In genomic region chr2:222375798-222376197, GRCh38 we compare ENCODE assay signal across 29 cellular contexts. TPM values are rescaled to one million over a fixed set of nuclear protein-coding genes. Genes with fewer than 3 reads are reported as not detected.
"Had no signal": no experiment of that assay in that cellular context is flagged by ENCODE, and none has a peak within 500 bp of the region (broad histone marks: within the 10 kb centered on the region; RNA-seq: fewer than 3 reads in every experiment).

No MANE protein-coding gene starts in this region.

- H3K36me3 ChIP-seq: stomach, suprapubic skin, thoracic aorta, thyroid gland, tibial artery, tibial nerve, transverse colon, upper lobe of left lung, upper lobe of right lung, uterus, vagina had no signal

- H3K4me1 ChIP-seq: stomach, suprapubic skin, testis, thyroid gland, tibial artery, tibial nerve, transverse colon, upper lobe of left lung, upper lobe of right lung, uterus, vagina had no signal

- H3K4me3 Mint-ChIP-seq: stimulated activated effector memory CD8-positive, alpha-beta T cell treated with anti-CD3 and anti-CD28 coated beads, Interleukin-12 subunit alpha, Interleukin-12 subunit beta, amount 100 ng/mL, for 72 hours; stimulated activated memory B cell treated with anti-CD40 and anti-IgM and Interleukin-4, amounts not matched to agents 10 μg/mL and 1 μg/mL and 100 μg/mL, for 72 hours; stimulated activated naive B cell treated with anti-CD40 and anti-IgM and Interleukin-4, amounts not matched to agents 10 μg/mL and 1 μg/mL and 100 μg/mL, for 72 hours; stimulated activated naive CD8-positive, alpha-beta T cell treated with anti-CD3 and anti-CD28 coated beads, Interleukin-15, amount 100 ng/mL, for 72 hours; stimulated activated naive CD8-positive, alpha-beta T cell treated with anti-CD3 and anti-CD28 coated beads, Interleukin-15, Interleukin-2, amounts not matched to agents 100 ng/mL and 50 ng/mL, for 24 hours; type B pancreatic cell had no signal

- H3K4me3 ChIP-seq: stomach, suprapubic skin, testis, thoracic aorta, thyroid gland, tibial artery, tibial nerve, transverse colon, upper lobe of left lung, upper lobe of right lung, uterus, vagina had no signal

- ATAC-seq: stimulated activated effector memory CD8-positive, alpha-beta T cell treated with anti-CD3 and anti-CD28 coated beads, Interleukin-12 subunit alpha, Interleukin-12 subunit beta, amount 100 ng/mL, for 72 hours; stimulated activated memory B cell treated with anti-CD40 and anti-IgM and Interleukin-4, amounts not matched to agents 10 μg/mL and 1 μg/mL and 100 μg/mL, for 72 hours; stimulated activated naive B cell treated with anti-CD40 and anti-IgM and Interleukin-4, amounts not matched to agents 10 μg/mL and 1 μg/mL and 100 μg/mL, for 72 hours; stimulated activated naive CD8-positive, alpha-beta T cell treated with anti-CD3 and anti-CD28 coated beads, Interleukin-15, amount 100 ng/mL, for 72 hours; stimulated activated naive CD8-positive, alpha-beta T cell treated with anti-CD3 and anti-CD28 coated beads, Interleukin-15, Interleukin-2, amounts not matched to agents 100 U/mL and 50 U/mL, for 24 hours; upper lobe of right lung had no signal

- DNase-seq: stimulated activated CD4-positive, alpha-beta T cell treated with anti-CD3 and anti-CD28 coated beads, Interleukin-2, amount 100 ng/mL, for 48 hours; stimulated activated CD4-positive, alpha-beta T cell treated with anti-CD3 and anti-CD28 coated beads, Interleukin-4, amount 100 ng/mL, for 1 hour; stimulated activated CD4-positive, alpha-beta T cell treated with anti-CD3 and anti-CD28 coated beads, Interleukin-4, amount 100 ng/mL, for 24 hours; stimulated activated CD4-positive, alpha-beta T cell treated with anti-CD3 and anti-CD28 coated beads, Interleukin-4, amount 100 ng/mL, for 4 hours; stimulated activated CD8-positive, alpha-beta memory T cell treated with anti-CD3 and anti-CD28 coated beads, Interleukin-4, amount 100 ng/mL, for 48 hours; stimulated activated naive B cell treated with anti-CD40 and anti-IgM and Interleukin-4, amounts not matched to agents 10 μg/mL and 1 μg/mL and 100 μg/mL, for 72 hours; stimulated activated naive CD4-positive, alpha-beta T cell; stimulated activated naive CD4-positive, alpha-beta T cell treated with Interleukin-2 at 50 U/mL for 16 hours; stimulated activated naive CD8-positive, alpha-beta T cell treated with anti-CD3 and anti-CD28 coated beads, Interleukin-15, amount 100 ng/mL, for 72 hours; stimulated activated naive CD8-positive, alpha-beta T cell treated with anti-CD3 and anti-CD28 coated beads, Interleukin-15, Interleukin-2, amounts not matched to agents 100 U/mL and 50 U/mL, for 24 hours; stomach; substantia nigra; testis; thyroid gland; tibial artery; transverse colon; trophoblast cell; upper lobe of left lung; upper lobe of right lung; uterus had no signal

- FAIRE-seq: urothelium cell line had no signal

- H3K27me3 ChIP-seq: stomach, suprapubic skin, testis, thyroid gland, tibial artery, tibial nerve, transverse colon, upper lobe of left lung, upper lobe of right lung, uterus, vagina had no signal

- H3K27ac Mint-ChIP-seq: stimulated activated effector memory CD8-positive, alpha-beta T cell treated with anti-CD3 and anti-CD28 coated beads, Interleukin-12 subunit alpha, Interleukin-12 subunit beta, amount 100 ng/mL, for 72 hours; stimulated activated memory B cell treated with anti-CD40 and anti-IgM and Interleukin-4, amounts not matched to agents 10 μg/mL and 1 μg/mL and 100 μg/mL, for 72 hours; stimulated activated naive B cell treated with anti-CD40 and anti-IgM and Interleukin-4, amounts not matched to agents 10 μg/mL and 1 μg/mL and 100 μg/mL, for 72 hours; stimulated activated naive CD8-positive, alpha-beta T cell treated with anti-CD3 and anti-CD28 coated beads, Interleukin-15, amount 100 ng/mL, for 72 hours; stimulated activated naive CD8-positive, alpha-beta T cell treated with anti-CD3 and anti-CD28 coated beads, Interleukin-15, Interleukin-2, amounts not matched to agents 100 ng/mL and 50 ng/mL, for 24 hours; type B pancreatic cell had no signal

- H3K27ac ChIP-seq: stomach, suprapubic skin, testis, thoracic aorta, thyroid gland, tibial artery, tibial nerve, transverse colon, upper lobe of left lung, upper lobe of right lung, uterus, vagina had no signal

- H3K36me3 Mint-ChIP-seq: stimulated activated effector memory CD8-positive, alpha-beta T cell treated with anti-CD3 and anti-CD28 coated beads, Interleukin-12 subunit alpha, Interleukin-12 subunit beta, amount 100 ng/mL, for 72 hours; stimulated activated memory B cell treated with anti-CD40 and anti-IgM and Interleukin-4, amounts not matched to agents 10 μg/mL and 1 μg/mL and 100 μg/mL, for 72 hours; stimulated activated naive B cell treated with anti-CD40 and anti-IgM and Interleukin-4, amounts not matched to agents 10 μg/mL and 1 μg/mL and 100 μg/mL, for 72 hours; type B pancreatic cell had no signal

- H3K4me1 Mint-ChIP-seq: stimulated activated effector memory CD8-positive, alpha-beta T cell treated with anti-CD3 and anti-CD28 coated beads, Interleukin-12 subunit alpha, Interleukin-12 subunit beta, amount 100 ng/mL, for 72 hours; stimulated activated memory B cell treated with anti-CD40 and anti-IgM and Interleukin-4, amounts not matched to agents 10 μg/mL and 1 μg/mL and 100 μg/mL, for 72 hours; stimulated activated naive B cell treated with anti-CD40 and anti-IgM and Interleukin-4, amounts not matched to agents 10 μg/mL and 1 μg/mL and 100 μg/mL, for 72 hours; stimulated activated naive CD8-positive, alpha-beta T cell treated with anti-CD3 and anti-CD28 coated beads, Interleukin-15, amount 100 ng/mL, for 72 hours had no signal

- H3K27me3 Mint-ChIP-seq: stimulated activated naive B cell treated with anti-CD40 and anti-IgM and Interleukin-4, amounts not matched to agents 10 μg/mL and 1 μg/mL and 100 μg/mL, for 72 hours had no signal

- H3K9me3 ChIP-seq: suprapubic skin, testis, thoracic aorta, thyroid gland, tibial artery, upper lobe of left lung, upper lobe of right lung, uterus, vagina had no signal

RNA-seq across cellular contexts. Expression of gene SGPP2, which starts 48.5 kb away (rescaled TPM):
- total RNA-seq: tibial nerve had no signal
